Comparison of ENCODE assay signal across 8 cellular contexts in genomic region chr7:134174797-134175261, GRCh38. TPM values are rescaled to one million over a fixed set of nuclear protein-coding genes. Genes with fewer than 3 reads are reported as not detected.
A peak's percentile ranks its signal among the peaks of the same experiment; 100 is the strongest.
DNase-seq lines count a peak whose midpoint lies in the region; ATAC-seq lines count a peak whose summit lies in the region.

No MANE protein-coding gene starts in this region.

- WGBS in mesendoderm (ENCODE audit: extremely low coverage, insufficient coverage, low lambda C conversion rate) = no CpG with 5 or more reads among the region's 2 CpGs

- H4K5ac ChIP-seq in mesendoderm (ENCODE audit: low read length) = no peak overlapping the region

- no peak overlapping the region for H4K8ac ChIP-seq in mesendoderm (ENCODE audit: low read depth, low read length)

- H3K4me3 ChIP-seq in mesendoderm (ENCODE audit: low read length) = no peak overlapping the region

- no peak overlapping the region for H3K23ac ChIP-seq in mesendoderm (ENCODE audit: low read length)

- H3K4me1 ChIP-seq in mesendoderm (ENCODE audit: control insufficient read depth, low read depth, low read length) = no peaks in the 10 kb centered on the region

- H3K27me3 Mint-ChIP-seq in activated CD8-positive, alpha-beta T cell treated with anti-CD3 and anti-CD28 coated beads, Interleukin-2, amount 10 ng/mL, durations not matched to agents 7 days and 5 days (ENCODE audit: low read depth) = peaks cover 5% of the 10 kb centered on the region

- H3K36me3 ChIP-seq in mesendoderm (ENCODE audit: control insufficient read depth, insufficient read depth, low read length) = no peaks in the 10 kb centered on the region

- H2BK15ac ChIP-seq in mesendoderm (replicated peaks; ENCODE audit: low read depth) = no peak overlapping the region

- peak; percentile 92 for ATAC-seq in GM21381 (IDR thresholded peaks at IDR 0.05; ENCODE audit: unreplicated experiment)
- peak; percentile 78 for ATAC-seq in HG03571 (IDR thresholded peaks at IDR 0.05; ENCODE audit: unreplicated experiment)
- ATAC-seq in activated CD8-positive, alpha-beta T cell treated with anti-CD3 and anti-CD28 coated beads, Interleukin-2, amount 10 ng/mL, durations not matched to agents 7 days and 5 days = peak; percentile 61

- no peaks in the 10 kb centered on the region for H3K27me3 ChIP-seq in mesendoderm (ENCODE audit: insufficient read depth, low read length, poor library complexity)

- H3K79me2 ChIP-seq in mesendoderm (ENCODE audit: control insufficient read depth, insufficient read depth, low read length) = no peaks in the 10 kb centered on the region

- DNase-seq in EH (ENCODE audit: low read depth) (peak; percentile 83), mesendoderm (peak; percentile 52), HuH-7.5 (ENCODE audit: low spot score) (no peak), NCI-H2107 (lab: John Stamatoyannopoulos, UW) (no peak)
- peak; percentile 25 for DNase-seq in activated CD8-positive, alpha-beta T cell treated with anti-CD3 and anti-CD28 coated beads, Interleukin-2, amount 10 ng/mL, durations not matched to agents 7 days and 5 days
- no peak for DNase-seq in stimulated activated CD4-positive, alpha-beta T cell treated with anti-CD3 and anti-CD28 coated beads, Interleukin-2, amount 100 ng/mL, for 24 hours

- no peaks in the 10 kb centered on the region for H3K9me3 Mint-ChIP-seq in activated CD8-positive, alpha-beta T cell treated with anti-CD3 and anti-CD28 coated beads, Interleukin-2, amount 10 ng/mL, durations not matched to agents 7 days and 5 days (ENCODE audit: insufficient read depth)

- H2AK5ac ChIP-seq in mesendoderm (ENCODE audit: low read length) = no peak overlapping the region

- H3K4me3 Mint-ChIP-seq in activated CD8-positive, alpha-beta T cell treated with anti-CD3 and anti-CD28 coated beads, Interleukin-2, amount 10 ng/mL, durations not matched to agents 7 days and 5 days = no peak overlapping the region

- no peak overlapping the region for H2BK5ac ChIP-seq in mesendoderm (ENCODE audit: low read length)

- H3K18ac ChIP-seq in mesendoderm (ENCODE audit: low read length) = no peak overlapping the region

- no peak overlapping the region for H3K4ac ChIP-seq in mesendoderm (ENCODE audit: low read depth, low read length)

- no peak overlapping the region for H3K27ac ChIP-seq in mesendoderm (ENCODE audit: low read depth, low read length)

- no peak overlapping the region for H2BK120ac ChIP-seq in mesendoderm (ENCODE audit: low read depth, low read length)

- no peak overlapping the region for H3K9ac ChIP-seq in mesendoderm (ENCODE audit: low read length)

- no peak overlapping the region for H3K4me2 ChIP-seq in mesendoderm (ENCODE audit: low read length)

- H3K27ac Mint-ChIP-seq in activated CD8-positive, alpha-beta T cell treated with anti-CD3 and anti-CD28 coated beads, Interleukin-2, amount 10 ng/mL, durations not matched to agents 7 days and 5 days = no peak overlapping the region

- no peaks in the 10 kb centered on the region for H3K79me1 ChIP-seq in mesendoderm (ENCODE audit: low read length)

- H3K4me1 Mint-ChIP-seq in activated CD8-positive, alpha-beta T cell treated with anti-CD3 and anti-CD28 coated beads, Interleukin-2, amount 10 ng/mL, durations not matched to agents 7 days and 5 days (ENCODE audit: low read depth) = peaks cover 10% of the 10 kb centered on the region

- CTCF ChIA-PET in activated CD8-positive, alpha-beta T cell treated with anti-CD3 and anti-CD28 coated beads, Interleukin-2, amount 10 ng/mL, durations not matched to agents 7 days and 5 days (lab: Charles Lee) = interaction anchor here (0.8 to 1.2 kb wide), 2 partner anchors 14 to 34 kb away, joined by 3 to 4 read pairs; no protein-coding TSS in a partner anchor

- POLR2A ChIA-PET in activated CD8-positive, alpha-beta T cell treated with anti-CD3 and anti-CD28 coated beads, Interleukin-2, amount 10 ng/mL, durations not matched to agents 7 days and 5 days (lab: Charles Lee) = no interaction called here

- H3K36me3 Mint-ChIP-seq in activated CD8-positive, alpha-beta T cell treated with anti-CD3 and anti-CD28 coated beads, Interleukin-2, amount 10 ng/mL, durations not matched to agents 7 days and 5 days (ENCODE audit: low read depth) = no peaks in the 10 kb centered on the region

- H3K56ac ChIP-seq in mesendoderm (ENCODE audit: low read length) = no peak overlapping the region

RNA-seq across cellular contexts. Expression of gene LRGUK, which starts 47.7 kb away (rescaled TPM):
- under 1 TPM; 0.13 to 0.18 TPM for total RNA-seq in activated CD8-positive, alpha-beta T cell treated with anti-CD3 and anti-CD28 coated beads, Interleukin-2, amount 10 ng/mL, durations not matched to agents 7 days and 5 days
- 0.49 TPM for polyA plus RNA-seq in mesendoderm (2013, experiment 1 of 2)
- polyA plus RNA-seq in mesendoderm (2013, experiment 2 of 2) = 0.42 TPM

Comparison
In these comparisons a context has a peak if more than half of its experiments do, and no peak if none do; other contexts are left out.
1. DNase-seq: peak in EH (single experiment), activated CD8-positive, alpha-beta T cell treated with anti-CD3 and anti-CD28 coated beads, Interleukin-2, amount 10 ng/mL, durations not matched to agents 7 days and 5 days (single experiment) and mesendoderm (single experiment); none in HuH-7.5 (single experiment), stimulated activated CD4-positive, alpha-beta T cell treated with anti-CD3 and anti-CD28 coated beads, Interleukin-2, amount 100 ng/mL, for 24 hours (0 of 2) and NCI-H2107 (single experiment).
2. Peak in every context shown above with its lines, with median percentiles within 50 percentile points of each other: ATAC-seq.